1 cellular context compared by ENCODE assay signal in the genomic region with DNA sequence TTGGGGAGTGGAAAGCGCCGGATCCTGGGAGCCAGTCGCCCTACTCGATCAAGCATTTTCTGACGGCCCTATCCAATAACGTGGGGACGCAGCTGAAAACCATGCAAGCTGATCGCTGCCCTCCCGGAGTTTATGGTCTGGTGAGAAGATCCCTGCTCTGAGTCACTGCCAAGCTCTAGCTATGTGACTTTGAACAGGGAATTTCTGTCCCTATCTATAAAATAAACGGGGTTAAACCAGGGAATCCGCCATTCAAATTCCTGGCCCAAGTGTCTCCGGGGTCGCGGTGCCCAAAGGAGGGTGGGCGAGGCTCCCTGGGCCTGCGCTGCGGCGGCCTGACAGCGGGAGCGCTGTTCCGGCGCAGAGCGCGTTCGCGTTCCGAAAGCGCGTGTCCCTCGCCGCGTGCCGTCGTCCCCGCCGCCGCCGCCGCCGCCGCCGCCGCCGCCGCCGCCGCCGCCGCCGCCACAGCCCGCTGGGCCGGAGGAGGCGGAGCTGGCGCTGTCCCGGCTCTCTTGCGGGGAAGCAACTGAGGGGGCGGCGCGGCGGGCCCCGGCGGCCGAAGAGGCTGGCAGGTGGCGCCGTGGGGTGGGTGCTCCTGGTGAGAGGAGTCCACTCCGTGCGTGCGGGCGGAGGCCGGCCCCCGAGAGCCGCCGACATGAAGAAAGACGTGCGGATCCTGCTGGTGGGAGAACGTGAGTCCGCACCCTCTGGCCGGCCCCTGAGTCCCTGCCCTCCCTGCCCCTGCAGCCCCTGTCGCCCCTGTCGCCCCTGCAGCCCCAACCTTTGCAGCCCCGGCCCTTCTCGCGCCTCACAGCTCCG.
TF ChIP-seq lines count a peak whose summit lies in the region.

A gene (plus strand): TSS at position 465 of the 819 bp plus-strand sequence. CDS start 191 bp downstream, at position 656.

TF ChIP-seq in A549, 52 proteins besides CTCF, POLR2A, EP300 and RAD21 (continued from another document):
- TF ChIP-seq TP53 (CRISPR knock-in tag; IDR thresholded peaks at IDR 0.05), result no peak
- no peak for TF ChIP-seq CHD4 (IDR thresholded peaks at IDR 0.05; ENCODE audit: borderline replicate concordance)
- TF ChIP-seq HOXB13 (CRISPR knock-in tag; IDR thresholded peaks at IDR 0.05; ENCODE audit: low read depth), result no peak
- TF ChIP-seq, protein P1, sequence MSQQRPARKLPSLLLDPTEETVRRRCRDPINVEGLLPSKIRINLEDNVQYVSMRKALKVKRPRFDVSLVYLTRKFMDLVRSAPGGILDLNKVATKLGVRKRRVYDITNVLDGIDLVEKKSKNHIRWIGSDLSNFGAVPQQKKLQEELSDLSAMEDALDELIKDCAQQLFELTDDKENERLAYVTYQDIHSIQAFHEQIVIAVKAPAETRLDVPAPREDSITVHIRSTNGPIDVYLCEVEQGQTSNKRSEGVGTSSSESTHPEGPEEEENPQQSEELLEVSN (IDR thresholded peaks at IDR 0.05; ENCODE audit: borderline replicate concordance, low read depth), result no peak; the same call in 1 of the 2 replicates
- TF ChIP-seq HOXB5 (CRISPR knock-in tag; IDR thresholded peaks at IDR 0.05), result 0 out of 2 replicates have a peak, but pooled peaks have one; percentile 47
- TF ChIP-seq EHF (CRISPR knock-in tag; IDR thresholded peaks at IDR 0.05), result no peak
- no peak for TF ChIP-seq ESRRA (IDR thresholded peaks at IDR 0.05; ENCODE audit: borderline replicate concordance, low read length)
- TF ChIP-seq CHD2 (IDR thresholded peaks at IDR 0.05; ENCODE audit: low read length, partially characterized antibody), result no peak
- TF ChIP-seq FOSL2 (IDR thresholded peaks at IDR 0.05), result no peak
- TF ChIP-seq FOSL2 (CRISPR knock-in tag; IDR thresholded peaks at IDR 0.05), result peak; percentile 70
- TF ChIP-seq, protein P2, sequence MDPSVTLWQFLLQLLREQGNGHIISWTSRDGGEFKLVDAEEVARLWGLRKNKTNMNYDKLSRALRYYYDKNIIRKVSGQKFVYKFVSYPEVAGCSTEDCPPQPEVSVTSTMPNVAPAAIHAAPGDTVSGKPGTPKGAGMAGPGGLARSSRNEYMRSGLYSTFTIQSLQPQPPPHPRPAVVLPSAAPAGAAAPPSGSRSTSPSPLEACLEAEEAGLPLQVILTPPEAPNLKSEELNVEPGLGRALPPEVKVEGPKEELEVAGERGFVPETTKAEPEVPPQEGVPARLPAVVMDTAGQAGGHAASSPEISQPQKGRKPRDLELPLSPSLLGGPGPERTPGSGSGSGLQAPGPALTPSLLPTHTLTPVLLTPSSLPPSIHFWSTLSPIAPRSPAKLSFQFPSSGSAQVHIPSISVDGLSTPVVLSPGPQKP (IDR thresholded peaks at IDR 0.05; ENCODE audit: low read depth, low read length), result no peak
TF ChIP-seq in A549: peak in this region for 8.
